Comparison of ENCODE assay signal across 8 cellular contexts in genomic region chr4:141132689-141133145, GRCh38. TPM values are rescaled to one million over a fixed set of nuclear protein-coding genes. Genes with fewer than 3 reads are reported as not detected.
DNase-seq lines count a peak whose midpoint lies in the region; ATAC-seq and TF ChIP-seq lines count a peak whose summit lies in the region.

No MANE protein-coding gene starts in this region.

- peak; percentile 4 for DNase-seq in activated naive CD4-positive, alpha-beta T cell treated with anti-CD3 and anti-CD28 coated beads for 36 hours
- no peak for DNase-seq in activated naive CD4-positive, alpha-beta T cell (lab: John Stamatoyannopoulos, UW)
- no peak for DNase-seq in activated CD8-positive, alpha-beta T cell treated with anti-CD3 and anti-CD28 coated beads for 36 hours
- peak in 37 of 42 donors; percentile 6 to 64 (median 39) for DNase-seq in head of caudate nucleus
- DNase-seq in omental fat pad (ENCODE audit: low spot score) = no peak
- no peak for DNase-seq in middle frontal gyrus (ENCODE audit: extremely low spot score, low spot score)
- DNase-seq in immature natural killer cell = no peak

- intact Hi-C loops in activated naive CD4-positive, alpha-beta T cell treated with anti-CD3 and anti-CD28 coated beads for 36 hours (cut with micrococcal nuclease) = loop anchor here (1.0 to 10.0 kb wide), 2 partner anchors 271 to 758 kb away; partner anchors contain the start of gene SCOC
- intact Hi-C loops in activated CD8-positive, alpha-beta T cell treated with anti-CD3 and anti-CD28 coated beads for 36 hours (cut with micrococcal nuclease) = loop anchor here (1.0 kb wide), 1 partner anchor 271 kb away; no protein-coding TSS in a partner anchor
- intact Hi-C loops in head of caudate nucleus (cut with DNase I) = loop anchor here (5.0 kb wide), 1 partner anchor 270 kb away; no protein-coding TSS in a partner anchor

- H3K36me3 Mint-ChIP-seq in activated naive CD4-positive, alpha-beta T cell treated with anti-CD3 and anti-CD28 coated beads for 36 hours (ENCODE audit: low read depth) = no peaks in the 10 kb centered on the region
- no peaks in the 10 kb centered on the region for H3K36me3 Mint-ChIP-seq in activated CD8-positive, alpha-beta T cell treated with anti-CD3 and anti-CD28 coated beads for 36 hours (ENCODE audit: low read depth)
- peaks cover 0 to 4% (median 0%) of the 10 kb centered on the region in 3 donors for H3K36me3 Mint-ChIP-seq in immature natural killer cell

- POLR2A ChIA-PET in activated CD8-positive, alpha-beta T cell treated with anti-CD3 and anti-CD28 coated beads for 36 hours (lab: Charles Lee) = no interaction called here

- H3K9me3 Mint-ChIP-seq in activated naive CD4-positive, alpha-beta T cell treated with anti-CD3 and anti-CD28 coated beads for 36 hours = no peaks in the 10 kb centered on the region
- no peaks in the 10 kb centered on the region for H3K9me3 Mint-ChIP-seq in activated CD8-positive, alpha-beta T cell treated with anti-CD3 and anti-CD28 coated beads for 36 hours
- H3K9me3 Mint-ChIP-seq in immature natural killer cell = peaks cover 0 to 4% (median 0%) of the 10 kb centered on the region in 6 donors

- peaks cover 71% of the 10 kb centered on the region for H3K27me3 Mint-ChIP-seq in activated naive CD4-positive, alpha-beta T cell treated with anti-CD3 and anti-CD28 coated beads for 36 hours (ENCODE audit: low read depth)
- peaks cover 68% of the 10 kb centered on the region for H3K27me3 Mint-ChIP-seq in activated CD8-positive, alpha-beta T cell treated with anti-CD3 and anti-CD28 coated beads for 36 hours
- H3K27me3 Mint-ChIP-seq in immature natural killer cell (ENCODE audit: low read depth in 3 of 3) = peaks cover 6 to 27% (median 10%) of the 10 kb centered on the region in 3 donors

- H3K4me3 Mint-ChIP-seq in activated naive CD4-positive, alpha-beta T cell treated with anti-CD3 and anti-CD28 coated beads for 36 hours = peak overlapping the region; percentile 36
- peak overlapping the region; percentile 83 for H3K4me3 Mint-ChIP-seq in activated CD8-positive, alpha-beta T cell treated with anti-CD3 and anti-CD28 coated beads for 36 hours
- no peak overlapping the region for H3K4me3 Mint-ChIP-seq in immature natural killer cell

- CTCF ChIA-PET in activated naive CD4-positive, alpha-beta T cell treated with anti-CD3 and anti-CD28 coated beads for 36 hours (lab: Charles Lee) = interaction anchor here (0.6 to 1.8 kb wide), 6 partner anchors 166 to 968 kb away, joined by 3 to 12 read pairs (median 4); no protein-coding TSS in a partner anchor
- CTCF ChIA-PET in activated CD8-positive, alpha-beta T cell treated with anti-CD3 and anti-CD28 coated beads for 36 hours (lab: Charles Lee) = interaction anchor here (0.6 to 2.9 kb wide), 12 partner anchors 9 to 1681 kb away, joined by 3 to 11 read pairs (median 4); no protein-coding TSS in a partner anchor

- peak; percentile 30 for ATAC-seq in HG03064 (IDR thresholded peaks at IDR 0.05; ENCODE audit: low read depth, unreplicated experiment)
- peak; percentile 26 for ATAC-seq in activated CD8-positive, alpha-beta T cell treated with anti-CD3 and anti-CD28 coated beads for 36 hours
- ATAC-seq in omental fat pad (ENCODE audit: low FRiP score) = peak; percentile 74

- peaks cover 8% of the 10 kb centered on the region for H3K4me1 Mint-ChIP-seq in activated naive CD4-positive, alpha-beta T cell treated with anti-CD3 and anti-CD28 coated beads for 36 hours (ENCODE audit: low read depth)
- H3K4me1 Mint-ChIP-seq in activated CD8-positive, alpha-beta T cell treated with anti-CD3 and anti-CD28 coated beads for 36 hours (ENCODE audit: low read depth) = no peaks in the 10 kb centered on the region
- H3K4me1 Mint-ChIP-seq in immature natural killer cell = peaks cover 8% of the 10 kb centered on the region in 2 donors

- no peak for TF ChIP-seq CTCF in activated CD8-positive, alpha-beta T cell treated with anti-CD3 and anti-CD28 coated beads for 36 hours (IDR thresholded peaks at IDR 0.05)
- TF ChIP-seq CTCF in omental fat pad (IDR thresholded peaks at IDR 0.05) = no peak

- H3K27ac Mint-ChIP-seq in activated naive CD4-positive, alpha-beta T cell treated with anti-CD3 and anti-CD28 coated beads for 36 hours = no peak overlapping the region
- H3K27ac Mint-ChIP-seq in activated CD8-positive, alpha-beta T cell treated with anti-CD3 and anti-CD28 coated beads for 36 hours = no peak overlapping the region
- H3K27ac Mint-ChIP-seq in immature natural killer cell = no peak overlapping the region

RNA-seq across cellular contexts. Expression of gene RNF150, which starts 0.6 kb away (rescaled TPM):
- total RNA-seq in activated naive CD4-positive, alpha-beta T cell treated with anti-CD3 and anti-CD28 coated beads for 36 hours = not detected
- under 1 TPM; 0.09 to 0.43 TPM for total RNA-seq in activated CD8-positive, alpha-beta T cell treated with anti-CD3 and anti-CD28 coated beads for 36 hours
- 10 to 100 TPM in 3 of 4 donors, 1 to 10 TPM in 1; 9.8 to 40.1 (median 15.6) TPM for total RNA-seq in omental fat pad
- not detected for polyA plus RNA-seq in immature natural killer cell

Comparison
In these comparisons a context has a peak if more than half of its experiments do, and no peak if none do; other contexts are left out.
1. DNase-seq: peak in activated naive CD4-positive, alpha-beta T cell treated with anti-CD3 and anti-CD28 coated beads for 36 hours (single experiment) and head of caudate nucleus (37 of 42); none in activated naive CD4-positive, alpha-beta T cell (0 of 4), activated CD8-positive, alpha-beta T cell treated with anti-CD3 and anti-CD28 coated beads for 36 hours (single experiment), omental fat pad (single experiment), middle frontal gyrus (single experiment) and immature natural killer cell (0 of 3).
2. H3K4me3 Mint-ChIP-seq: peak in activated naive CD4-positive, alpha-beta T cell treated with anti-CD3 and anti-CD28 coated beads for 36 hours (single experiment) and activated CD8-positive, alpha-beta T cell treated with anti-CD3 and anti-CD28 coated beads for 36 hours (single experiment); none in immature natural killer cell (0 of 5).
3. RNA of gene RNF150, which starts 0.6 kb away (total RNA-seq): 9.8 to 40.1 TPM in omental fat pad; 0.09 to 0.43 TPM in activated CD8-positive, alpha-beta T cell treated with anti-CD3 and anti-CD28 coated beads for 36 hours and not detected in activated naive CD4-positive, alpha-beta T cell treated with anti-CD3 and anti-CD28 coated beads for 36 hours; every median in the first group is over 4 times any median in the second.
4. Peak in every context shown above with its lines, with median percentiles within 50 percentile points of each other: ATAC-seq.